1 cellular context compared by ENCODE assay signal in genomic region chr12:120700863-120701262, GRCh38.
TF ChIP-seq lines count a peak whose summit lies in the region.

No MANE protein-coding gene starts in this region.

TF ChIP-seq in GM12878, 131 proteins besides CTCF, POLR2A, EP300 and RAD21:
- TF ChIP-seq PAX5 (IDR thresholded peaks at IDR 0.05; ENCODE audit: borderline replicate concordance, low read depth, low read length) (no peak), JUND (IDR thresholded peaks at IDR 0.05; ENCODE audit: low read depth, low read length) (no peak), ZBTB40 (IDR thresholded peaks at IDR 0.05; ENCODE audit: borderline replicate concordance) (no peak), MYC (IDR thresholded peaks at IDR 0.05; ENCODE audit: insufficient read depth, insufficient read length, insufficient replicate concordance, low read length, severe bottlenecking) (no peak), ATF2 (IDR thresholded peaks at IDR 0.05; ENCODE audit: low read length) (no peak), EGR1 (IDR thresholded peaks at IDR 0.05; ENCODE audit: borderline replicate concordance in 1 of 2, low read depth in 2 of 2, low read length in 2 of 2) (no peak), HSF1 (IDR thresholded peaks at IDR 0.05; ENCODE audit: low read depth, low read length) (no peak), SMAD5 (IDR thresholded peaks at IDR 0.05; ENCODE audit: low read depth) (no peak), ATF3 (IDR thresholded peaks at IDR 0.05; ENCODE audit: borderline replicate concordance, extremely low read depth, low read depth, low read length) (no peak), HDAC2 (IDR thresholded peaks at IDR 0.05) (no peak), RELB (IDR thresholded peaks at IDR 0.05; ENCODE audit: low read depth) (no peak)
TF ChIP-seq in GM12878: peak in this region for 0.
